ENCODE assay signal across 3 cellular contexts in genomic region chr16:510066-510465, GRCh38. TPM values are rescaled to one million over a fixed set of nuclear protein-coding genes. Genes with fewer than 3 reads are reported as not detected.
"Had no signal": no experiment of that assay in that cellular context is flagged by ENCODE, and none has a peak within 500 bp of the region (broad histone marks: within the 10 kb centered on the region; RNA-seq: fewer than 3 reads in every experiment).

No MANE protein-coding gene starts in this region.

RNA-seq across cellular contexts. Expression of gene PRR35, which starts 50.1 kb away (rescaled TPM):
- total RNA-seq: GM23248, H4, HFFc6 had no signal
- polyA plus RNA-seq: GM23248 had no signal
